Comparison of ENCODE assay signal across 29 cellular contexts in genomic region chr16:87611456-87611855, GRCh38. TPM values are rescaled to one million over a fixed set of nuclear protein-coding genes. Genes with fewer than 3 reads are reported as not detected.
"Had no signal": no experiment of that assay in that cellular context is flagged by ENCODE, and none has a peak within 500 bp of the region (broad histone marks: within the 10 kb centered on the region; RNA-seq: fewer than 3 reads in every experiment).

No MANE protein-coding gene starts in this region.

- DNase-seq: colonic mucosa; cortex of kidney; effector CD8-positive, alpha-beta T cell; effector memory CD8-positive, alpha-beta T cell; endodermal cell; erythroblast; esophagus squamous epithelium; foreskin fibroblast; foreskin melanocyte; gastrocnemius medialis; glutamatergic neuron; head of caudate nucleus; heart right ventricle; hippocampal formation; left cardiac atrium; left lung; left ventricle myocardium superior; mesenchymal stem cell; mucosa of descending colon had no signal

- ATAC-seq: effector memory CD8-positive, alpha-beta T cell; esophagus mucosa; gastrocnemius medialis; heart right ventricle; left cardiac atrium; left lung; left ventricle myocardium superior; lower lobe of right lung; mucosa of descending colon had no signal

- H3K27me3 ChIP-seq: colonic mucosa had no signal

- H3K4me1 Mint-ChIP-seq: endodermal cell, mesothelial cell of epicardium had no signal

- H3K27ac Mint-ChIP-seq: dendritic cell treated with granulocyte-macrophage colony-stimulating factor and Interleukin-4, amounts not matched to agents 40 ng/mL and 50 ng/mL, for 4 days; effector memory CD8-positive, alpha-beta T cell; endodermal cell; mesothelial cell of epicardium had no signal

- H3K4me3 ChIP-seq: colonic mucosa, esophagus squamous epithelium, gastrocnemius medialis, heart right ventricle, left lung, lower lobe of right lung, mucosa of descending colon had no signal

- H3K9me3 Mint-ChIP-seq: dendritic cell treated with granulocyte-macrophage colony-stimulating factor and Interleukin-4, amounts not matched to agents 40 ng/mL and 50 ng/mL, for 4 days; endodermal cell; mesothelial cell of epicardium had no signal

- H3K4me1 ChIP-seq: colonic mucosa, esophagus squamous epithelium, gastrocnemius medialis, heart right ventricle, left lung, lower lobe of right lung had no signal

- H3K27ac ChIP-seq: colonic mucosa, epithelial cell of prostate, esophagus squamous epithelium, gastrocnemius medialis, heart right ventricle, left lung, lower lobe of right lung had no signal

- H3K36me3 Mint-ChIP-seq: mesothelial cell of epicardium had no signal

- H3K36me3 ChIP-seq: colonic mucosa, esophagus squamous epithelium, gastrocnemius medialis, heart right ventricle, left lung, lower lobe of right lung had no signal

- H3K9me3 ChIP-seq: colonic mucosa, esophagus squamous epithelium, gastrocnemius medialis, heart right ventricle, left lung, lower lobe of right lung, mucosa of descending colon had no signal

- H3K4me3 Mint-ChIP-seq: dendritic cell treated with granulocyte-macrophage colony-stimulating factor and Interleukin-4, amounts not matched to agents 40 ng/mL and 50 ng/mL, for 4 days; effector memory CD8-positive, alpha-beta T cell; endodermal cell; mesothelial cell of epicardium had no signal

- FAIRE-seq: endometrium, islet of Langerhans, keratinocyte had no signal

RNA-seq across cellular contexts. Expression of gene JPH3, which starts 9.1 kb away (rescaled TPM):
- total RNA-seq: gastrocnemius medialis, lower leg skin, myocyte had no signal
- polyA plus RNA-seq: keratinocyte had no signal
